ENCODE assay signal across 3 cellular contexts in genomic region chr12:62778187-62778586, GRCh38.
A peak's percentile ranks its signal among the peaks of the same experiment; 100 is the strongest.
TF ChIP-seq lines count a peak whose summit lies in the region.

No MANE protein-coding gene starts in this region.

TF ChIP-seq in HepG2, 621 proteins besides CTCF, POLR2A, EP300 and RAD21:
- TF ChIP-seq NFAT5 (CRISPR knock-in tag; IDR thresholded peaks at IDR 0.05) (no peak), ZNF576 (CRISPR knock-in tag; IDR thresholded peaks at IDR 0.05) (no peak), ERF (CRISPR knock-in tag; IDR thresholded peaks at IDR 0.05) (no peak), THAP11 (CRISPR knock-in tag; IDR thresholded peaks at IDR 0.05) (0 out of 2 replicates have a peak, but pooled peaks have one; percentile 41)
TF ChIP-seq in HepG2: peak in this region for 1.

TF ChIP-seq in GM23338, 12 proteins besides CTCF, POLR2A, EP300 and RAD21 (continues in another document):
- TF ChIP-seq REST (IDR thresholded peaks at IDR 0.05; ENCODE audit: unreplicated experiment), result no peak
- TF ChIP-seq ETS1 (IDR thresholded peaks at IDR 0.05), result no peak
- TF ChIP-seq ZNF462 (CRISPR knock-in tag; IDR thresholded peaks at IDR 0.05), result no peak
- TF ChIP-seq STAT1 (IDR thresholded peaks at IDR 0.05; ENCODE audit: unreplicated experiment), result no peak
- TF ChIP-seq NANOG (IDR thresholded peaks at IDR 0.05; ENCODE audit: borderline replicate concordance), result no peak
- no peak for TF ChIP-seq ZNF331 (CRISPR knock-in tag; IDR thresholded peaks at IDR 0.05; ENCODE audit: low read depth)
- TF ChIP-seq CREB1 (CRISPR knock-in tag; IDR thresholded peaks at IDR 0.05; ENCODE audit: low read depth), result no peak
- TF ChIP-seq EZH2 (IDR thresholded peaks at IDR 0.05; ENCODE audit: low read depth, unreplicated experiment), result no peak
- no peak for TF ChIP-seq POLR2AphosphoS5 (IDR thresholded peaks at IDR 0.05; ENCODE audit: low read depth)
- no peak for TF ChIP-seq JUNB (IDR thresholded peaks at IDR 0.05; ENCODE audit: unreplicated experiment)
- TF ChIP-seq EZH2phosphoT487 (IDR thresholded peaks at IDR 0.05; ENCODE audit: unreplicated experiment), result no peak

TF ChIP-seq in WTC11, 78 proteins besides CTCF, POLR2A, EP300 and RAD21:
- TF ChIP-seq ZNF425 (CRISPR knock-in tag; conservative IDR thresholded peaks at IDR 0.05) (no peak), TP53 (CRISPR knock-in tag; IDR thresholded peaks at IDR 0.05) (no peak), ATF6 (CRISPR knock-in tag; IDR thresholded peaks at IDR 0.05) (no peak), MLX (CRISPR knock-in tag; IDR thresholded peaks at IDR 0.05) (no peak), ARID4B (CRISPR knock-in tag; IDR thresholded peaks at IDR 0.05; ENCODE audit: borderline replicate concordance) (no peak), FOXP1 (CRISPR knock-in tag; IDR thresholded peaks at IDR 0.05; ENCODE audit: borderline replicate concordance) (no peak), SMAD4 (CRISPR knock-in tag; IDR thresholded peaks at IDR 0.05) (no peak), FOXK1 (CRISPR knock-in tag; IDR thresholded peaks at IDR 0.05) (no peak), GRHL2 (CRISPR knock-in tag; IDR thresholded peaks at IDR 0.05; ENCODE audit: insufficient replicate concordance, severe bottlenecking) (no peak), CREB1 (CRISPR knock-in tag; IDR thresholded peaks at IDR 0.05) (no peak), TCF7 (CRISPR knock-in tag; IDR thresholded peaks at IDR 0.05; ENCODE audit: low read depth) (no peak)
